ENCODE assay signal across 8 cellular contexts in the genomic region with DNA sequence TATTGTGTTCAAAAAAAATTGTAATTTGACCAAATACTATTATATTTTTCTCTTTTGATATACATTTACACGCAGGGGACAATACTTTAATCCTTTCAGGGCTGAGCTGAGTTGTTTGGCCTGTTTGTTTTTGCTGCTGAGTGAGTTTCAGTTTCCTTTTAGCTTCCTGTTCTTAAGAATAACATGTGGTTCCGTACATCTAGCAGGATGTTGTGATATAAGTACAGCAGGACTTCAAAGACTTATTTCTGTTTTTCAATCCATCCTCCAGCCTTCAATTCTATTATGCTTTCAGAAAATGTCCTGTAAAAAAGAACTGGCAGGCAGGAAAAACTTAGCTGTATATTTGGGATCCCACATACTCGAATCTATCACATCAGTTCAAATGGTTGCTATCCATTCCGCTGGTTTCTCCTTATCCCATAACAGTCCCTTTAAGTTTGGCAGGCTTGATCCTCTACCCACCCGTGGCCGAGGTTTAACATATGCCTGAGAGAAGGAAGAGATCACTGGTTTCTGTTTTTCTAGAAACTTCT.
DNase-seq lines count a peak whose midpoint lies in the region; ATAC-seq and TF ChIP-seq lines count a peak whose summit lies in the region.

No MANE protein-coding gene starts in this region.

- H3K9me3 ChIP-seq in DND-41 (ENCODE audit: insufficient read depth, low read length, severe bottlenecking) (no peaks in the 10 kb centered on the region), upper lobe of right lung (no peaks in the 10 kb centered on the region)

- H2AFZ ChIP-seq in DND-41 (ENCODE audit: low read depth, low read length): peak overlapping the region; percentile 83

- intact Hi-C loops in upper lobe of right lung (cut with DNase I): no loop called here

- peak overlapping the region; percentile 85 for H3K27ac ChIP-seq in DND-41 (ENCODE audit: low read length)
- H3K27ac ChIP-seq in upper lobe of right lung: peak overlapping the region; percentile 59

- peaks cover 24% of the 10 kb centered on the region for H3K4me1 ChIP-seq in DND-41 (ENCODE audit: insufficient read depth, low read length)
- no peaks in the 10 kb centered on the region for H3K4me1 ChIP-seq in upper lobe of right lung

- H3K79me2 ChIP-seq in DND-41 (ENCODE audit: insufficient read depth, low read length): no peaks in the 10 kb centered on the region

- H3K4me2 ChIP-seq in DND-41 (ENCODE audit: insufficient read depth, low read length): peak overlapping the region; percentile 60

- H3K27me3 ChIP-seq in DND-41 (ENCODE audit: insufficient read depth, low read length, poor library complexity) (no peaks in the 10 kb centered on the region), kidney epithelial cell (ENCODE audit: control insufficient read depth, insufficient read depth, low read length) (no peaks in the 10 kb centered on the region), upper lobe of right lung (no peaks in the 10 kb centered on the region)

- no peaks in the 10 kb centered on the region for H3K36me3 ChIP-seq in DND-41 (ENCODE audit: insufficient read depth, low read length)
- no peaks in the 10 kb centered on the region for H3K36me3 ChIP-seq in kidney epithelial cell (ENCODE audit: control insufficient read depth, insufficient read depth, low read length)
- H3K36me3 ChIP-seq in upper lobe of right lung: no peaks in the 10 kb centered on the region

- H3K4me1 Mint-ChIP-seq in activated T-cell treated with anti-CD3 and anti-CD28 coated beads, Interleukin-2, amount 50 U/mL, for 4 hours (ENCODE audit: low read depth): peaks cover 41% of the 10 kb centered on the region

- peaks cover 13% of the 10 kb centered on the region for H3K9me3 Mint-ChIP-seq in activated T-cell treated with anti-CD3 and anti-CD28 coated beads, Interleukin-2, amount 50 U/mL, for 4 hours

- H4K20me1 ChIP-seq in DND-41 (ENCODE audit: insufficient read depth, low read length): no peaks in the 10 kb centered on the region

- peak overlapping the region in 1 of 2 experiments; percentile 41; a peak in 2 of 4 replicates for H3K4me3 ChIP-seq in DND-41 (ENCODE audit: low read depth in 1 of 2, low read length in 2 of 2)
- H3K4me3 ChIP-seq in kidney epithelial cell (ENCODE audit: low read depth, low read length): no peak overlapping the region
- peak overlapping the region; percentile 23 for H3K4me3 ChIP-seq in upper lobe of right lung

- H3K36me3 Mint-ChIP-seq in activated T-cell treated with anti-CD3 and anti-CD28 coated beads, Interleukin-2, amount 50 U/mL, for 4 hours (ENCODE audit: insufficient read depth): peaks cover 5% of the 10 kb centered on the region

- ATAC-seq in DND-41 (ENCODE audit: insufficient read depth, low read depth) (peak; percentile 99), GM21390 (IDR thresholded peaks at IDR 0.05; ENCODE audit: unreplicated experiment) (peak; percentile 99), upper lobe of right lung (peak; percentile 74)
- ATAC-seq in activated T-cell treated with anti-CD3 and anti-CD28 coated beads, Interleukin-2, amount 50 U/mL, for 4 hours: peak; percentile 90 to 96

- H3K9ac ChIP-seq in DND-41 (ENCODE audit: low read depth, low read length): peak overlapping the region; percentile 49

- TF ChIP-seq CTCF in DND-41 (IDR thresholded peaks at IDR 0.05; ENCODE audit: borderline replicate concordance, extremely low read depth, low read length, poor library complexity, severe bottlenecking): no peak
- TF ChIP-seq CTCF in kidney epithelial cell (IDR thresholded peaks at IDR 0.05; ENCODE audit: insufficient read depth, low read length, poor library complexity, severe bottlenecking): no peak
- no peak for TF ChIP-seq CTCF in upper lobe of right lung (IDR thresholded peaks at IDR 0.05)

- H3K27me3 Mint-ChIP-seq in activated T-cell treated with anti-CD3 and anti-CD28 coated beads, Interleukin-2, amount 50 U/mL, for 4 hours (ENCODE audit: low read depth): no peaks in the 10 kb centered on the region

- H3K4me3 Mint-ChIP-seq in activated T-cell treated with anti-CD3 and anti-CD28 coated beads, Interleukin-2, amount 50 U/mL, for 4 hours: peak overlapping the region; percentile 61

- peak; percentile 30 for DNase-seq in DND-41
- DNase-seq in HT-29 (ENCODE audit: low spot score): peak; percentile 42
- no peak for DNase-seq in activated T-cell treated with anti-CD3 and anti-CD28 coated beads, Interleukin-2, amount 50 U/mL, for 4 hours
- peak; percentile 21 for DNase-seq in kidney epithelial cell (ENCODE audit: low read depth)
- no peak for DNase-seq in upper lobe of right lung
- DNase-seq in cerebellar nuclear complex (lab: John Stamatoyannopoulos, UW): no peak
- no peak for DNase-seq in NCI-H2227 (lab: John Stamatoyannopoulos, UW; ENCODE audit: unreplicated experiment)

Comparison
In these comparisons a context has a peak if more than half of its experiments do, and no peak if none do; other contexts are left out.
1. DNase-seq: peak in DND-41 (single experiment), HT-29 (single experiment) and kidney epithelial cell (single experiment); none in activated T-cell treated with anti-CD3 and anti-CD28 coated beads, Interleukin-2, amount 50 U/mL, for 4 hours (single experiment), upper lobe of right lung (single experiment), cerebellar nuclear complex (0 of 2) and NCI-H2227 (single experiment).
2. Peak in every context shown above with its lines, with median percentiles within 50 percentile points of each other: ATAC-seq.